In genomic region chr16:12613131-12613991, GRCh38 we compare ENCODE assay signal across 1 cellular context.
TF ChIP-seq lines count a peak whose summit lies in the region.

No MANE protein-coding gene starts in this region.

TF ChIP-seq in HepG2, 621 proteins besides CTCF, POLR2A, EP300 and RAD21 (continued from another document and continues in another):
- TF ChIP-seq, protein P1, sequence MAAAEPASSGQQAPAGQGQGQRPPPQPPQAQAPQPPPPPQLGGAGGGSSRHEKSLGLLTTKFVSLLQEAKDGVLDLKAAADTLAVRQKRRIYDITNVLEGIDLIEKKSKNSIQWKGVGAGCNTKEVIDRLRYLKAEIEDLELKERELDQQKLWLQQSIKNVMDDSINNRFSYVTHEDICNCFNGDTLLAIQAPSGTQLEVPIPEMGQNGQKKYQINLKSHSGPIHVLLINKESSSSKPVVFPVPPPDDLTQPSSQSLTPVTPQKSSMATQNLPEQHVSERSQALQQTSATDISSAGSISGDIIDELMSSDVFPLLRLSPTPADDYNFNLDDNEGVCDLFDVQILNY (CRISPR knock-in tag; conservative IDR thresholded peaks at IDR 0.05): no peak
- TF ChIP-seq ZNF549 (CRISPR knock-in tag; IDR thresholded peaks at IDR 0.05) (no peak), TBP (CRISPR knock-in tag; IDR thresholded peaks at IDR 0.05) (no peak), ZNF564 (CRISPR knock-in tag; IDR thresholded peaks at IDR 0.05) (0 out of 2 replicates have a peak, but pooled peaks have one; percentile 42), RARG (CRISPR knock-in tag; IDR thresholded peaks at IDR 0.05; ENCODE audit: low read depth) (no peak), STAG1 (CRISPR knock-in tag; IDR thresholded peaks at IDR 0.05) (peak; percentile 27; the same call in 1 of the 2 replicates), SALL1 (CRISPR knock-in tag; IDR thresholded peaks at IDR 0.05) (peak; percentile 68; the same call in 1 of the 2 replicates), NFE2 (CRISPR knock-in tag; IDR thresholded peaks at IDR 0.05) (peak; percentile 77), NAIF1 (CRISPR knock-in tag; IDR thresholded peaks at IDR 0.05; ENCODE audit: borderline replicate concordance) (0 out of 2 replicates have a peak, but pooled peaks have one; percentile 15), ASH2L (IDR thresholded peaks at IDR 0.05; ENCODE audit: insufficient read length, low read depth, low read length) (peak; percentile 100), ZNF572 (CRISPR knock-in tag; IDR thresholded peaks at IDR 0.05) (no peak), PAWR (CRISPR knock-in tag; IDR thresholded peaks at IDR 0.05; ENCODE audit: borderline replicate concordance) (no peak), MXD4 (CRISPR knock-in tag; IDR thresholded peaks at IDR 0.05) (peak; percentile 14), ZNF557 (CRISPR knock-in tag; IDR thresholded peaks at IDR 0.05) (no peak), MEF2D (CRISPR knock-in tag; IDR thresholded peaks at IDR 0.05) (peak; percentile 82; the same call in 1 of the 2 replicates), HMG20A (CRISPR knock-in tag; IDR thresholded peaks at IDR 0.05; ENCODE audit: borderline replicate concordance) (peak; percentile 72), ZBTB38 (CRISPR knock-in tag; IDR thresholded peaks at IDR 0.05) (peak; percentile 61; the same call in 1 of the 2 replicates), PBX2 (CRISPR knock-in tag; IDR thresholded peaks at IDR 0.05) (0 out of 2 replicates have a peak, but pooled peaks have one; percentile 1), ZNF17 (CRISPR knock-in tag; IDR thresholded peaks at IDR 0.05) (no peak), ZBTB42 (CRISPR knock-in tag; IDR thresholded peaks at IDR 0.05) (peak; percentile 77; the same call in 1 of the 2 replicates), NR2F2 (IDR thresholded peaks at IDR 0.05; ENCODE audit: borderline replicate concordance, low read depth) (peak; percentile 95), IRF2 (CRISPR knock-in tag; IDR thresholded peaks at IDR 0.05) (peak; percentile 54; the same call in 1 of the 2 replicates), BCL3 (CRISPR knock-in tag; IDR thresholded peaks at IDR 0.05) (0 out of 2 replicates have a peak, but pooled peaks have one; percentile 34), FOSL1 (CRISPR knock-in tag; IDR thresholded peaks at IDR 0.05; ENCODE audit: borderline replicate concordance) (peak; percentile 98), TP53 (CRISPR knock-in tag; conservative IDR thresholded peaks at IDR 0.05) (0 out of 2 replicates have a peak, but pooled peaks have one; percentile 27), U2AF1 (optimal IDR thresholded peaks at IDR 0.05; ENCODE audit: low read depth, low read length) (no peak), ZNF777 (CRISPR knock-in tag; IDR thresholded peaks at IDR 0.05) (no peak), ZBTB4 (CRISPR knock-in tag; IDR thresholded peaks at IDR 0.05; ENCODE audit: borderline replicate concordance) (peak; percentile 51; the same call in 1 of the 2 replicates), CEBPZ (IDR thresholded peaks at IDR 0.05; ENCODE audit: low read length) (0 out of 2 replicates have a peak, but pooled peaks have one; percentile 2), ZNF232 (CRISPR knock-in tag; IDR thresholded peaks at IDR 0.05; ENCODE audit: borderline replicate concordance) (no peak), MYC (CRISPR knock-in tag; IDR thresholded peaks at IDR 0.05; ENCODE audit: borderline replicate concordance) (peak; percentile 35; the same call in 1 of the 2 replicates), ZKSCAN8 (CRISPR knock-in tag; IDR thresholded peaks at IDR 0.05; ENCODE audit: borderline replicate concordance) (no peak), ZFP36L1 (CRISPR knock-in tag; IDR thresholded peaks at IDR 0.05) (no peak), POGZ (CRISPR knock-in tag; IDR thresholded peaks at IDR 0.05) (peak; percentile 75; the same call in 1 of the 2 replicates), TMF1 (CRISPR knock-in tag; IDR thresholded peaks at IDR 0.05; ENCODE audit: low read depth) (no peak), RNF2 (conservative IDR thresholded peaks at IDR 0.05; ENCODE audit: low read depth) (no peak), THRA (CRISPR knock-in tag; IDR thresholded peaks at IDR 0.05; ENCODE audit: borderline replicate concordance) (peak; percentile 98), GATA4 (IDR thresholded peaks at IDR 0.05; ENCODE audit: borderline replicate concordance, low read depth) (peak; percentile 85; the same call in 1 of the 2 replicates), FOXK2 (IDR thresholded peaks at IDR 0.05) (peak; percentile 40; the same call in 1 of the 2 replicates), ZNF484 (CRISPR knock-in tag; IDR thresholded peaks at IDR 0.05; ENCODE audit: borderline replicate concordance, low read depth) (no peak), ZNF430 (CRISPR knock-in tag; IDR thresholded peaks at IDR 0.05) (no peak), ZNF264 (CRISPR knock-in tag; IDR thresholded peaks at IDR 0.05) (no peak), ATF4 (CRISPR knock-in tag; IDR thresholded peaks at IDR 0.05) (peak; percentile 59 to 73; a peak in 2 of 4 replicates), SMAD9 (CRISPR knock-in tag; IDR thresholded peaks at IDR 0.05) (no peak), ZIK1 (CRISPR knock-in tag; IDR thresholded peaks at IDR 0.05; ENCODE audit: borderline replicate concordance, low read depth) (no peak), MAZ (IDR thresholded peaks at IDR 0.05; ENCODE audit: borderline replicate concordance, low read depth, low read length) (peak; percentile 89), MAZ (CRISPR knock-in tag; IDR thresholded peaks at IDR 0.05; ENCODE audit: low read depth) (peak; percentile 89), HMG20B (CRISPR knock-in tag; conservative IDR thresholded peaks at IDR 0.05) (peak; percentile 55; the same call in 1 of the 2 replicates)
- TF ChIP-seq, protein P2, sequence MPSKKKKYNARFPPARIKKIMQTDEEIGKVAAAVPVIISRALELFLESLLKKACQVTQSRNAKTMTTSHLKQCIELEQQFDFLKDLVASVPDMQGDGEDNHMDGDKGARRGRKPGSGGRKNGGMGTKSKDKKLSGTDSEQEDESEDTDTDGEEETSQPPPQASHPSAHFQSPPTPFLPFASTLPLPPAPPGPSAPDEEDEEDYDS (CRISPR knock-in tag; IDR thresholded peaks at IDR 0.05): 0 out of 2 replicates have a peak, but pooled peaks have one; percentile 4
- TF ChIP-seq, protein P3, sequence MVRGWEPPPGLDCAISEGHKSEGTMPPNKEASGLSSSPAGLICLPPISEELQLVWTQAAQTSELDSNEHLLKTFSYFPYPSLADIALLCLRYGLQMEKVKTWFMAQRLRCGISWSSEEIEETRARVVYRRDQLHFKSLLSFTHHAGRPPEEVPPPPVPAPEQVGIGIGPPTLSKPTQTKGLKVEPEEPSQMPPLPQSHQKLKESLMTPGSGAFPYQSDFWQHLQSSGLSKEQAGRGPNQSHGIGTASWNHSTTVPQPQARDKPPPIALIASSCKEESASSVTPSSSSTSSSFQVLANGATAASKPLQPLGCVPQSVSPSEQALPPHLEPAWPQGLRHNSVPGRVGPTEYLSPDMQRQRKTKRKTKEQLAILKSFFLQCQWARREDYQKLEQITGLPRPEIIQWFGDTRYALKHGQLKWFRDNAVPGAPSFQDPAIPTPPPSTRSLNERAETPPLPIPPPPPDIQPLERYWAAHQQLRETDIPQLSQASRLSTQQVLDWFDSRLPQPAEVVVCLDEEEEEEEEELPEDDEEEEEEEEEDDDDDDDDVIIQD (CRISPR knock-in tag; IDR thresholded peaks at IDR 0.05; ENCODE audit: low read depth): peak; percentile 85
- TF ChIP-seq, protein P4, sequence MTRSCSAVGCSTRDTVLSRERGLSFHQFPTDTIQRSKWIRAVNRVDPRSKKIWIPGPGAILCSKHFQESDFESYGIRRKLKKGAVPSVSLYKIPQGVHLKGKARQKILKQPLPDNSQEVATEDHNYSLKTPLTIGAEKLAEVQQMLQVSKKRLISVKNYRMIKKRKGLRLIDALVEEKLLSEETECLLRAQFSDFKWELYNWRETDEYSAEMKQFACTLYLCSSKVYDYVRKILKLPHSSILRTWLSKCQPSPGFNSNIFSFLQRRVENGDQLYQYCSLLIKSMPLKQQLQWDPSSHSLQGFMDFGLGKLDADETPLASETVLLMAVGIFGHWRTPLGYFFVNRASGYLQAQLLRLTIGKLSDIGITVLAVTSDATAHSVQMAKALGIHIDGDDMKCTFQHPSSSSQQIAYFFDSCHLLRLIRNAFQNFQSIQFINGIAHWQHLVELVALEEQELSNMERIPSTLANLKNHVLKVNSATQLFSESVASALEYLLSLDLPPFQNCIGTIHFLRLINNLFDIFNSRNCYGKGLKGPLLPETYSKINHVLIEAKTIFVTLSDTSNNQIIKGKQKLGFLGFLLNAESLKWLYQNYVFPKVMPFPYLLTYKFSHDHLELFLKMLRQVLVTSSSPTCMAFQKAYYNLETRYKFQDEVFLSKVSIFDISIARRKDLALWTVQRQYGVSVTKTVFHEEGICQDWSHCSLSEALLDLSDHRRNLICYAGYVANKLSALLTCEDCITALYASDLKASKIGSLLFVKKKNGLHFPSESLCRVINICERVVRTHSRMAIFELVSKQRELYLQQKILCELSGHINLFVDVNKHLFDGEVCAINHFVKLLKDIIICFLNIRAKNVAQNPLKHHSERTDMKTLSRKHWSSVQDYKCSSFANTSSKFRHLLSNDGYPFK (CRISPR knock-in tag; IDR thresholded peaks at IDR 0.05; ENCODE audit: borderline replicate concordance): no peak
